Comparison of ENCODE assay signal across 1 cellular context in the genomic region with DNA sequence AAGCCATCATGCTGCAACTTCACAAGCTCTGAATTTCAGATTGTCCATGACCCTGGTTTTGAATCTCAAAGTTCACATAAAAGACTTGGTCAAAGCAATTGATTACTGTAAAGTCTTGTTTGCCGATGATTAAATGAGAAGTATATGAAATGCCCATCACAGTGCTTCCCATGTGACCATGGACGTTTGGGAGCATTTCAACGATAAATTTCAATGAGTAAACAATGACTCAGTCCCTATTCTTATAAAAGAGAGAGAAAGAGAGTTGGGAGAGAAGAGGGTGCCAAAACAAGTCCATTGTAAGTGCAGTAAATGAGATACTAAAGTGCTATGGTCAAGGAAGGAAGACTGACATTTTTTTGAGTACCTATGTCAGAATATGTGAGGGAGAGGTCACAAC.
TF ChIP-seq lines count a peak whose summit lies in the region.

No MANE protein-coding gene starts in this region.

TF ChIP-seq in HepG2, 621 proteins besides CTCF, POLR2A, EP300 and RAD21 (continued from another document):
- TF ChIP-seq, protein P1, sequence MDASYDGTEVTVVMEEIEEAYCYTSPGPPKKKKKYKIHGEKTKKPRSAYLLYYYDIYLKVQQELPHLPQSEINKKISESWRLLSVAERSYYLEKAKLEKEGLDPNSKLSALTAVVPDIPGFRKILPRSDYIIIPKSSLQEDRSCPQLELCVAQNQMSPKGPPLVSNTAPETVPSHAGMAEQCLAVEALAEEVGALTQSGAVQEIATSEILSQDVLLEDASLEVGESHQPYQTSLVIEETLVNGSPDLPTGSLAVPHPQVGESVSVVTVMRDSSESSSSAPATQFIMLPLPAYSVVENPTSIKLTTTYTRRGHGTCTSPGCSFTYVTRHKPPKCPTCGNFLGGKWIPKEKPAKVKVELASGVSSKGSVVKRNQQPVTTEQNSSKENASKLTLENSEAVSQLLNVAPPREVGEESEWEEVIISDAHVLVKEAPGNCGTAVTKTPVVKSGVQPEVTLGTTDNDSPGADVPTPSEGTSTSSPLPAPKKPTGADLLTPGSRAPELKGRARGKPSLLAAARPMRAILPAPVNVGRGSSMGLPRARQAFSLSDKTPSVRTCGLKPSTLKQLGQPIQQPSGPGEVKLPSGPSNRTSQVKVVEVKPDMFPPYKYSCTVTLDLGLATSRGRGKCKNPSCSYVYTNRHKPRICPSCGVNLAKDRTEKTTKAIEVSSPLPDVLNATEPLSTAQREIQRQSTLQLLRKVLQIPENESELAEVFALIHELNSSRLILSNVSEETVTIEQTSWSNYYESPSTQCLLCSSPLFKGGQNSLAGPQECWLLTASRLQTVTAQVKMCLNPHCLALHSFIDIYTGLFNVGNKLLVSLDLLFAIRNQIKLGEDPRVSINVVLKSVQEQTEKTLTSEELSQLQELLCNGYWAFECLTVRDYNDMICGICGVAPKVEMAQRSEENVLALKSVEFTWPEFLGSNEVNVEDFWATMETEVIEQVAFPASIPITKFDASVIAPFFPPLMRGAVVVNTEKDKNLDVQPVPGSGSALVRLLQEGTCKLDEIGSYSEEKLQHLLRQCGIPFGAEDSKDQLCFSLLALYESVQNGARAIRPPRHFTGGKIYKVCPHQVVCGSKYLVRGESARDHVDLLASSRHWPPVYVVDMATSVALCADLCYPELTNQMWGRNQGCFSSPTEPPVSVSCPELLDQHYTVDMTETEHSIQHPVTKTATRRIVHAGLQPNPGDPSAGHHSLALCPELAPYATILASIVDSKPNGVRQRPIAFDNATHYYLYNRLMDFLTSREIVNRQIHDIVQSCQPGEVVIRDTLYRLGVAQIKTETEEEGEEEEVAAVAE (CRISPR knock-in tag; IDR thresholded peaks at IDR 0.05; ENCODE audit: borderline replicate concordance), result no peak
- TF ChIP-seq MED8 (CRISPR knock-in tag; IDR thresholded peaks at IDR 0.05; ENCODE audit: insufficient replicate concordance) (no peak), DMAP1 (CRISPR knock-in tag; IDR thresholded peaks at IDR 0.05) (no peak), IKZF1 (IDR thresholded peaks at IDR 0.05) (no peak), RNF2 (conservative IDR thresholded peaks at IDR 0.05; ENCODE audit: low read depth) (no peak), ZNF549 (CRISPR knock-in tag; IDR thresholded peaks at IDR 0.05) (no peak), CHD4 (IDR thresholded peaks at IDR 0.05; ENCODE audit: borderline replicate concordance, low read length) (peak; percentile 65; the same call in 1 of the 2 replicates), ZNF7 (CRISPR knock-in tag; IDR thresholded peaks at IDR 0.05) (peak; percentile 52; the same call in 1 of the 2 replicates), ZKSCAN1 (IDR thresholded peaks at IDR 0.05; ENCODE audit: low read length) (no peak), SRSF1 (optimal IDR thresholded peaks at IDR 0.05; ENCODE audit: low read depth, low read length) (no peak), TARDBP (CRISPR knock-in tag; IDR thresholded peaks at IDR 0.05) (no peak), FOXA1 (IDR thresholded peaks at IDR 0.05) (no peak), FOXA1 (CRISPR knock-in tag; IDR thresholded peaks at IDR 0.05) (0 out of 2 replicates have a peak, but pooled peaks have one; percentile 15), FOXA3 (CRISPR knock-in tag; IDR thresholded peaks at IDR 0.05) (peak; percentile 19; the same call in 1 of the 2 replicates), ZNF331 (CRISPR knock-in tag; IDR thresholded peaks at IDR 0.05) (no peak), ZNF264 (CRISPR knock-in tag; IDR thresholded peaks at IDR 0.05) (no peak), MED1 (CRISPR knock-in tag; IDR thresholded peaks at IDR 0.05) (peak; percentile 17; the same call in 1 of the 2 replicates), FOSL2 (CRISPR knock-in tag; IDR thresholded peaks at IDR 0.05) (peak; percentile 70), SIX1 (CRISPR knock-in tag; IDR thresholded peaks at IDR 0.05; ENCODE audit: borderline replicate concordance) (no peak), DNMT1 (CRISPR knock-in tag; IDR thresholded peaks at IDR 0.05) (no peak), FOXJ3 (CRISPR knock-in tag; IDR thresholded peaks at IDR 0.05; ENCODE audit: borderline replicate concordance) (peak; percentile 9; the same call in 1 of the 2 replicates), HNRNPUL1 (IDR thresholded peaks at IDR 0.05; ENCODE audit: low read depth, low read length) (no peak), ZNF572 (CRISPR knock-in tag; IDR thresholded peaks at IDR 0.05) (no peak), ESRRA (CRISPR knock-in tag; IDR thresholded peaks at IDR 0.05; ENCODE audit: low read depth) (no peak), ZNF816 (CRISPR knock-in tag; IDR thresholded peaks at IDR 0.05; ENCODE audit: borderline replicate concordance) (0 out of 2 replicates have a peak, but pooled peaks have one; percentile 25), ZNF263 (CRISPR knock-in tag; IDR thresholded peaks at IDR 0.05) (no peak), NFYC (CRISPR knock-in tag; IDR thresholded peaks at IDR 0.05) (no peak)
- TF ChIP-seq, protein P2, sequence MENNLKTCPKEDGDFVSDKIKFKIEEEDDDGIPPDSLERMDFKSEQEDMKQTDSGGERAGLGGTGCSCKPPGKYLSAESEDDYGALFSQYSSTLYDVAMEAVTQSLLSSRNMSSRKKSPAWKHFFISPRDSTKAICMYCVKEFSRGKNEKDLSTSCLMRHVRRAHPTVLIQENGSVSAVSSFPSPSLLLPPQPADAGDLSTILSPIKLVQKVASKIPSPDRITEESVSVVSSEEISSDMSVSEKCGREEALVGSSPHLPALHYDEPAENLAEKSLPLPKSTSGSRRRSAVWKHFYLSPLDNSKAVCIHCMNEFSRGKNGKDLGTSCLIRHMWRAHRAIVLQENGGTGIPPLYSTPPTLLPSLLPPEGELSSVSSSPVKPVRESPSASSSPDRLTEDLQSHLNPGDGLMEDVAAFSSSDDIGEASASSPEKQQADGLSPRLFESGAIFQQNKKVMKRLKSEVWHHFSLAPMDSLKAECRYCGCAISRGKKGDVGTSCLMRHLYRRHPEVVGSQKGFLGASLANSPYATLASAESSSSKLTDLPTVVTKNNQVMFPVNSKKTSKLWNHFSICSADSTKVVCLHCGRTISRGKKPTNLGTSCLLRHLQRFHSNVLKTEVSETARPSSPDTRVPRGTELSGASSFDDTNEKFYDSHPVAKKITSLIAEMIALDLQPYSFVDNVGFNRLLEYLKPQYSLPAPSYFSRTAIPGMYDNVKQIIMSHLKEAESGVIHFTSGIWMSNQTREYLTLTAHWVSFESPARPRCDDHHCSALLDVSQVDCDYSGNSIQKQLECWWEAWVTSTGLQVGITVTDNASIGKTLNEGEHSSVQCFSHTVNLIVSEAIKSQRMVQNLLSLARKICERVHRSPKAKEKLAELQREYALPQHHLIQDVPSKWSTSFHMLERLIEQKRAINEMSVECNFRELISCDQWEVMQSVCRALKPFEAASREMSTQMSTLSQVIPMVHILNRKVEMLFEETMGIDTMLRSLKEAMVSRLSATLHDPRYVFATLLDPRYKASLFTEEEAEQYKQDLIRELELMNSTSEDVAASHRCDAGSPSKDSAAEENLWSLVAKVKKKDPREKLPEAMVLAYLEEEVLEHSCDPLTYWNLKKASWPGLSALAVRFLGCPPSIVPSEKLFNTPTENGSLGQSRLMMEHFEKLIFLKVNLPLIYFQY (CRISPR knock-in tag; IDR thresholded peaks at IDR 0.05; ENCODE audit: borderline replicate concordance), result no peak
- TF ChIP-seq, protein P3, sequence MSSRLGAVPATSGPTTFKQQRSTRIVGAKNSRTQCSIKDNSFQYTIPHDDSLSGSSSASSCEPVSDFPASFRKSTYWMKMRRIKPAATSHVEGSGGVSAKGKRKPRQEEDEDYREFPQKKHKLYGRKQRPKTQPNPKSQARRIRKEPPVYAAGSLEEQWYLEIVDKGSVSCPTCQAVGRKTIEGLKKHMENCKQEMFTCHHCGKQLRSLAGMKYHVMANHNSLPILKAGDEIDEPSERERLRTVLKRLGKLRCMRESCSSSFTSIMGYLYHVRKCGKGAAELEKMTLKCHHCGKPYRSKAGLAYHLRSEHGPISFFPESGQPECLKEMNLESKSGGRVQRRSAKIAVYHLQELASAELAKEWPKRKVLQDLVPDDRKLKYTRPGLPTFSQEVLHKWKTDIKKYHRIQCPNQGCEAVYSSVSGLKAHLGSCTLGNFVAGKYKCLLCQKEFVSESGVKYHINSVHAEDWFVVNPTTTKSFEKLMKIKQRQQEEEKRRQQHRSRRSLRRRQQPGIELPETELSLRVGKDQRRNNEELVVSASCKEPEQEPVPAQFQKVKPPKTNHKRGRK (CRISPR knock-in tag; IDR thresholded peaks at IDR 0.05), result 0 out of 2 replicates have a peak, but pooled peaks have one; percentile 29
- TF ChIP-seq, protein P4, sequence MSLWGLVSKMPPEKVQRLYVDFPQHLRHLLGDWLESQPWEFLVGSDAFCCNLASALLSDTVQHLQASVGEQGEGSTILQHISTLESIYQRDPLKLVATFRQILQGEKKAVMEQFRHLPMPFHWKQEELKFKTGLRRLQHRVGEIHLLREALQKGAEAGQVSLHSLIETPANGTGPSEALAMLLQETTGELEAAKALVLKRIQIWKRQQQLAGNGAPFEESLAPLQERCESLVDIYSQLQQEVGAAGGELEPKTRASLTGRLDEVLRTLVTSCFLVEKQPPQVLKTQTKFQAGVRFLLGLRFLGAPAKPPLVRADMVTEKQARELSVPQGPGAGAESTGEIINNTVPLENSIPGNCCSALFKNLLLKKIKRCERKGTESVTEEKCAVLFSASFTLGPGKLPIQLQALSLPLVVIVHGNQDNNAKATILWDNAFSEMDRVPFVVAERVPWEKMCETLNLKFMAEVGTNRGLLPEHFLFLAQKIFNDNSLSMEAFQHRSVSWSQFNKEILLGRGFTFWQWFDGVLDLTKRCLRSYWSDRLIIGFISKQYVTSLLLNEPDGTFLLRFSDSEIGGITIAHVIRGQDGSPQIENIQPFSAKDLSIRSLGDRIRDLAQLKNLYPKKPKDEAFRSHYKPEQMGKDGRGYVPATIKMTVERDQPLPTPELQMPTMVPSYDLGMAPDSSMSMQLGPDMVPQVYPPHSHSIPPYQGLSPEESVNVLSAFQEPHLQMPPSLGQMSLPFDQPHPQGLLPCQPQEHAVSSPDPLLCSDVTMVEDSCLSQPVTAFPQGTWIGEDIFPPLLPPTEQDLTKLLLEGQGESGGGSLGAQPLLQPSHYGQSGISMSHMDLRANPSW (CRISPR knock-in tag; IDR thresholded peaks at IDR 0.05; ENCODE audit: borderline replicate concordance), result peak; percentile 8; the same call in 1 of the 2 replicates
- TF ChIP-seq, protein P5, sequence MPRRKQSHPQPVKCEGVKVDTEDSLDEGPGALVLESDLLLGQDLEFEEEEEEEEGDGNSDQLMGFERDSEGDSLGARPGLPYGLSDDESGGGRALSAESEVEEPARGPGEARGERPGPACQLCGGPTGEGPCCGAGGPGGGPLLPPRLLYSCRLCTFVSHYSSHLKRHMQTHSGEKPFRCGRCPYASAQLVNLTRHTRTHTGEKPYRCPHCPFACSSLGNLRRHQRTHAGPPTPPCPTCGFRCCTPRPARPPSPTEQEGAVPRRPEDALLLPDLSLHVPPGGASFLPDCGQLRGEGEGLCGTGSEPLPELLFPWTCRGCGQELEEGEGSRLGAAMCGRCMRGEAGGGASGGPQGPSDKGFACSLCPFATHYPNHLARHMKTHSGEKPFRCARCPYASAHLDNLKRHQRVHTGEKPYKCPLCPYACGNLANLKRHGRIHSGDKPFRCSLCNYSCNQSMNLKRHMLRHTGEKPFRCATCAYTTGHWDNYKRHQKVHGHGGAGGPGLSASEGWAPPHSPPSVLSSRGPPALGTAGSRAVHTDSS (CRISPR knock-in tag; conservative IDR thresholded peaks at IDR 0.05), result no peak
